8 cellular contexts compared by ENCODE assay signal in genomic region chr10:74589226-74589673, GRCh38.
DNase-seq lines count a peak whose midpoint lies in the region; ATAC-seq and TF ChIP-seq lines count a peak whose summit lies in the region.

No MANE protein-coding gene starts in this region.

- no peaks in the 10 kb centered on the region for H3K27me3 ChIP-seq in spleen (replicated peaks in 1 of 7)

- no peak for TF ChIP-seq POLR2A in spleen (IDR thresholded peaks at IDR 0.05)

- H3K4me3 ChIP-seq in astrocyte of the spinal cord (ENCODE audit: low read depth, low read length) (no peak overlapping the region), spleen (no peak overlapping the region)

- H3K9me3 ChIP-seq in spleen = no peaks in the 10 kb centered on the region

- intact Hi-C loops in spleen (cut with DNase I; ENCODE audit: low total_unique reads) = no loop called here

- ATAC-seq in GM21528 (IDR thresholded peaks at IDR 0.05; ENCODE audit: low FRiP score, unreplicated experiment) (no peak), HG03565 (IDR thresholded peaks at IDR 0.05; ENCODE audit: unreplicated experiment) (no peak)

- peak overlapping the region in 5 of 8 donors; percentile 3 to 81 (median 60) for H3K27ac ChIP-seq in spleen

- H3K4me1 ChIP-seq in spleen = peaks cover 21 to 64% (median 62%) of the 10 kb centered on the region in 6 donors

- in situ Hi-C loops in G401 (cut with HindIII; ENCODE audit: low sequenced_read_pairs) (no loop called here), astrocyte of the spinal cord (cut with HindIII; ENCODE audit: low sequenced_read_pairs) (no loop called here)

- peaks cover 0 to 4% (median 0%) of the 10 kb centered on the region in 6 donors for H3K36me3 ChIP-seq in spleen

- DNase-seq in G401 (ENCODE audit: low spot score) = peak; percentile 73
- peak; percentile 92 for DNase-seq in NCI-H1105 (lab: John Stamatoyannopoulos, UW)
- peak; percentile 56 for DNase-seq in T1000 (lab: John Stamatoyannopoulos, UW)
- DNase-seq in astrocyte of the spinal cord (ENCODE audit: low read depth, low spot score) = peak; percentile 99
- peak; percentile 64 to 79 for DNase-seq in hippocampal formation (lab: John Stamatoyannopoulos, UW)
- DNase-seq in spleen = peak; percentile 79

- whole genome bisulfite sequencing in spleen, 5 donors = 15 to 25% (median 24%) methylated on average over 6 of the region's 6 CpGs

- TF ChIP-seq CTCF in astrocyte of the spinal cord (IDR thresholded peaks at IDR 0.05; ENCODE audit: low read depth, low read length) = no peak
- no peak for TF ChIP-seq CTCF in spleen (IDR thresholded peaks at IDR 0.05 in 8 of 11, conservative IDR thresholded peaks at IDR 0.05 in 3 of 11)
